ENCODE assay signal across 8 cellular contexts in genomic region chr22:17774206-17774927, GRCh38. TPM values are rescaled to one million over a fixed set of nuclear protein-coding genes. Genes with fewer than 3 reads are reported as not detected.
DNase-seq lines count a peak whose midpoint lies in the region; TF ChIP-seq lines count a peak whose summit lies in the region.

BID (minus strand) TSS chr22:17774469; CDS start chr22:17750116, 24,353 bp downstream.

- intact Hi-C loops in testis (cut with DNase I; ENCODE audit: low total_unique reads): no loop called here

- H2BK5ac ChIP-seq in mesendoderm (ENCODE audit: low read length): no peak within 1 kb of the TSS

- no peak within 1 kb of the TSS for H4K8ac ChIP-seq in mesendoderm (ENCODE audit: low read depth, low read length)

- H3K27me3 ChIP-seq in HUES64 (ENCODE audit: insufficient read depth, low read length) (peaks cover 7% of the 10 kb centered on the region), WERI-Rb-1 (ENCODE audit: insufficient read depth, low read depth, severe bottlenecking) (no peaks in the 10 kb centered on the region), mesendoderm (ENCODE audit: insufficient read depth, low read length, poor library complexity) (no peaks in the 10 kb centered on the region), testis (no peaks in the 10 kb centered on the region)
- H3K27me3 ChIP-seq in effector memory CD4-positive, alpha-beta T cell (replicated peaks; ENCODE audit: control insufficient read depth, insufficient read depth, low read length, poor library complexity, severe bottlenecking): no peaks in the 10 kb centered on the region

- H3K9ac ChIP-seq in HUES64 (ENCODE audit: low read depth, low read length): peak within 1 kb of the TSS; percentile 94
- peak within 1 kb of the TSS; percentile 83 for H3K9ac ChIP-seq in mesendoderm (ENCODE audit: low read length)

- H3K56ac ChIP-seq in mesendoderm (ENCODE audit: low read length): peak within 1 kb of the TSS; percentile 91

- H3K79me2 ChIP-seq in mesendoderm (ENCODE audit: control insufficient read depth, insufficient read depth, low read length): peaks cover 14% of the 10 kb centered on the region

- no peak within 1 kb of the TSS for H2AK5ac ChIP-seq in mesendoderm (ENCODE audit: low read length)

- TF ChIP-seq CTCF in WERI-Rb-1 (IDR thresholded peaks at IDR 0.05; ENCODE audit: low read depth, low read length) (no peak), testis (IDR thresholded peaks at IDR 0.05) (no peak)

- H3K23ac ChIP-seq in mesendoderm (ENCODE audit: low read length): peak within 1 kb of the TSS; percentile 66

- no peak for TF ChIP-seq POLR2A in testis (IDR thresholded peaks at IDR 0.05)

- H3K4ac ChIP-seq in mesendoderm (ENCODE audit: low read depth, low read length): peak within 1 kb of the TSS; percentile 44

- under 1% methylated on average over 63 of the region's 64 CpGs for WGBS in HUES64
- no CpG with 5 or more reads among the region's 64 CpGs for WGBS in mesendoderm (ENCODE audit: extremely low coverage, insufficient coverage, low lambda C conversion rate)
- 0 to 1% methylated on average over 3 to 46 of the region's 64 CpGs for WGBS in testis, 2 donors

- H2BK120ac ChIP-seq in mesendoderm (ENCODE audit: low read depth, low read length): no peak within 1 kb of the TSS

- H2BK15ac ChIP-seq in mesendoderm (replicated peaks; ENCODE audit: low read depth): no peak within 1 kb of the TSS

- H4K5ac ChIP-seq in mesendoderm (ENCODE audit: low read length): no peak within 1 kb of the TSS

- peak; percentile 53 for DNase-seq in stimulated activated CD4-positive, alpha-beta T cell treated with anti-CD3 and anti-CD28 coated beads, Interleukin-15, amount 100 ng/mL, for 24 hours
- DNase-seq in stimulated activated CD4-positive, alpha-beta T cell treated with anti-CD3 and anti-CD28 coated beads, Interleukin-2, amount 100 ng/mL, for 48 hours: no peak
- DNase-seq in WERI-Rb-1 (peak; percentile 47), mesendoderm (no peak), testis (no peak), NCI-H446 treated with DMSO at 0.1 percent for 48 hours (lab: John Stamatoyannopoulos, UW) (no peak)
- peak; percentile 23 to 39 (median 36) for DNase-seq in effector memory CD4-positive, alpha-beta T cell

- peak within 1 kb of the TSS; percentile 72 for H3K18ac ChIP-seq in mesendoderm (ENCODE audit: low read length)

- peak within 1 kb of the TSS; percentile 91 for H3K4me2 ChIP-seq in mesendoderm (ENCODE audit: low read length)

- H3K36me3 ChIP-seq in HUES64 (ENCODE audit: insufficient read depth, low read length) (no peaks in the 10 kb centered on the region), WERI-Rb-1 (peaks cover 10% of the 10 kb centered on the region), mesendoderm (ENCODE audit: control insufficient read depth, insufficient read depth, low read length) (no peaks in the 10 kb centered on the region), testis (ENCODE audit: low read depth, missing control alignments) (no peaks in the 10 kb centered on the region)
- H3K36me3 ChIP-seq in effector memory CD4-positive, alpha-beta T cell (ENCODE audit: control insufficient read depth, insufficient read depth, low read length): no peaks in the 10 kb centered on the region

- H3K27ac ChIP-seq in HUES64 (ENCODE audit: low read depth, low read length) (peak within 1 kb of the TSS; percentile 73; the same call in 1 of the 2 replicates), WERI-Rb-1 (peak within 1 kb of the TSS; percentile 95), mesendoderm (ENCODE audit: low read depth, low read length) (no peak within 1 kb of the TSS), testis (peak within 1 kb of the TSS; percentile 15 to 61)
- peak within 1 kb of the TSS; percentile 95 for H3K27ac ChIP-seq in effector memory CD4-positive, alpha-beta T cell (ENCODE audit: insufficient read depth, low read length, poor library complexity, severe bottlenecking)

- peaks cover 9% of the 10 kb centered on the region for H3K79me1 ChIP-seq in mesendoderm (ENCODE audit: low read length)

- 0 out of 2 replicates have a peak, but pooled peaks cover 3% of the 10 kb centered on the region for H3K4me1 ChIP-seq in HUES64 (ENCODE audit: insufficient read depth, low read length)
- H3K4me1 ChIP-seq in effector memory CD4-positive, alpha-beta T cell (ENCODE audit: control insufficient read depth, insufficient read depth, low read length, poor library complexity, severe bottlenecking): peaks cover 68% of the 10 kb centered on the region
- H3K4me1 ChIP-seq in mesendoderm (ENCODE audit: control insufficient read depth, low read depth, low read length): peaks cover 7% of the 10 kb centered on the region
- H3K4me1 ChIP-seq in testis: peaks cover 5% of the 10 kb centered on the region

- no peaks in the 10 kb centered on the region for H3K9me3 ChIP-seq in HUES64 (ENCODE audit: insufficient read depth, low read depth, low read length)
- H3K9me3 ChIP-seq in WERI-Rb-1 (ENCODE audit: severe bottlenecking): no peaks in the 10 kb centered on the region
- H3K9me3 ChIP-seq in effector memory CD4-positive, alpha-beta T cell (ENCODE audit: control insufficient read depth, low read length): no peaks in the 10 kb centered on the region
- H3K9me3 ChIP-seq in testis: no peaks in the 10 kb centered on the region

- H3K4me3 ChIP-seq in HUES64 (ENCODE audit: low read length): peak within 1 kb of the TSS; percentile 78
- peak within 1 kb of the TSS; percentile 76 for H3K4me3 ChIP-seq in WERI-Rb-1 (ENCODE audit: low read depth, low read length)
- H3K4me3 ChIP-seq in effector memory CD4-positive, alpha-beta T cell (ENCODE audit: insufficient read depth, low read depth, low read length, poor library complexity, severe bottlenecking): peak within 1 kb of the TSS; percentile 68
- peak within 1 kb of the TSS; percentile 51 for H3K4me3 ChIP-seq in mesendoderm (ENCODE audit: low read length)
- H3K4me3 ChIP-seq in testis: peak within 1 kb of the TSS; percentile 64 to 73

RNA-seq across cellular contexts. Expression of gene BID, which starts in this region (rescaled TPM):
- 40.2 TPM for polyA plus RNA-seq in HUES64 (2013, experiment 1 of 2)
- polyA plus RNA-seq in HUES64 (2013, experiment 2 of 2): 23.5 TPM
- 59.6 TPM for polyA plus RNA-seq in mesendoderm (2013, experiment 1 of 2)
- 60.0 TPM for polyA plus RNA-seq in mesendoderm (2013, experiment 2 of 2)
- 1 to 10 TPM; 6.9 to 8.4 TPM for total RNA-seq in testis
- 8.3 TPM for polyA plus RNA-seq in testis (ENCODE audit: insufficient read depth, low read depth, low replicate concordance)

Comparison
In these comparisons a context has a peak if more than half of its experiments do, and no peak if none do; other contexts are left out.
1. DNase-seq: peak in stimulated activated CD4-positive, alpha-beta T cell treated with anti-CD3 and anti-CD28 coated beads, Interleukin-15, amount 100 ng/mL, for 24 hours (single experiment), WERI-Rb-1 (single experiment) and effector memory CD4-positive, alpha-beta T cell (3 of 3); none in stimulated activated CD4-positive, alpha-beta T cell treated with anti-CD3 and anti-CD28 coated beads, Interleukin-2, amount 100 ng/mL, for 48 hours (0 of 2), mesendoderm (single experiment), testis (single experiment) and NCI-H446 treated with DMSO at 0.1 percent for 48 hours (single experiment).
2. Peak in every context shown above with its lines, with median percentiles within 50 percentile points of each other: H3K4me3 ChIP-seq.